8 cellular contexts compared by ENCODE assay signal in genomic region chr17:82216301-82217119, GRCh38. TPM values are rescaled to one million over a fixed set of nuclear protein-coding genes. Genes with fewer than 3 reads are reported as not detected.
DNase-seq lines count a peak whose midpoint lies in the region; ATAC-seq and TF ChIP-seq lines count a peak whose summit lies in the region.

No MANE protein-coding gene starts in this region.

- intact Hi-C loops in activated CD4-positive, alpha-beta T cell treated with anti-CD3 and anti-CD28 coated beads for 36 hours (cut with DNase I, micrococcal nuclease) = no loop called here
- intact Hi-C loops in prostate gland (cut with DNase I) = no loop called here
- intact Hi-C loops in OCI-LY7 (cut with micrococcal nuclease; ENCODE audit: unreplicated experiment) = no loop called here

- peak overlapping the region; percentile 58 for H3K27ac Mint-ChIP-seq in activated CD4-positive, alpha-beta T cell treated with anti-CD3 and anti-CD28 coated beads for 36 hours
- peak overlapping the region; percentile 75 for H3K27ac Mint-ChIP-seq in activated CD8-positive, alpha-beta memory T cell treated with anti-CD3 and anti-CD28 coated beads, Interleukin-2, amount 10 ng/mL, durations not matched to agents 7 days and 5 days

- H3K4me1 ChIP-seq in KMS-11 (ENCODE audit: low read depth, poor library complexity, severe bottlenecking) (peaks cover 42% of the 10 kb centered on the region), prostate gland (replicated peaks) (peaks cover 8% of the 10 kb centered on the region), OCI-LY7 (ENCODE audit: insufficient read depth, low read length, poor library complexity, severe bottlenecking) (peaks cover 13% of the 10 kb centered on the region)

- H3K4me2 ChIP-seq in KMS-11 (peak overlapping the region; percentile 27), OCI-LY7 (ENCODE audit: low read length) (no peak overlapping the region)

- H3K79me2 ChIP-seq in KMS-11 (ENCODE audit: insufficient read depth, low read depth) = 0 out of 2 replicates have a peak, but pooled peaks cover 6% of the 10 kb centered on the region
- no peaks in the 10 kb centered on the region for H3K79me2 ChIP-seq in OCI-LY7 (ENCODE audit: insufficient read depth, low read depth, low read length)

- H3K27me3 Mint-ChIP-seq in activated CD4-positive, alpha-beta T cell treated with anti-CD3 and anti-CD28 coated beads for 36 hours = no peaks in the 10 kb centered on the region
- H3K27me3 Mint-ChIP-seq in activated CD8-positive, alpha-beta memory T cell treated with anti-CD3 and anti-CD28 coated beads, Interleukin-2, amount 10 ng/mL, durations not matched to agents 7 days and 5 days = no peaks in the 10 kb centered on the region

- H2AFZ ChIP-seq in KMS-11 (ENCODE audit: low read depth) (peak overlapping the region; percentile 38), OCI-LY7 (ENCODE audit: low read length) (no peak overlapping the region)

- H3K36me3 ChIP-seq in KMS-11 (ENCODE audit: insufficient read depth) (no peaks in the 10 kb centered on the region), prostate gland (no peaks in the 10 kb centered on the region), OCI-LY7 (ENCODE audit: insufficient read depth, low read length) (no peaks in the 10 kb centered on the region)

- peak overlapping the region; percentile 33 for H3K27ac ChIP-seq in KMS-11
- H3K27ac ChIP-seq in prostate gland = peak overlapping the region; percentile 1 to 33
- no peak overlapping the region for H3K27ac ChIP-seq in OCI-LY7 (ENCODE audit: low read depth, low read length, poor library complexity, severe bottlenecking)

- peak overlapping the region; percentile 23 for H3K4me3 Mint-ChIP-seq in activated CD4-positive, alpha-beta T cell treated with anti-CD3 and anti-CD28 coated beads for 36 hours
- no peak overlapping the region for H3K4me3 Mint-ChIP-seq in activated CD8-positive, alpha-beta memory T cell treated with anti-CD3 and anti-CD28 coated beads, Interleukin-2, amount 10 ng/mL, durations not matched to agents 7 days and 5 days

- peak; percentile 71 for ATAC-seq in activated CD4-positive, alpha-beta T cell treated with anti-CD3 and anti-CD28 coated beads for 36 hours
- peak; percentile 37 for ATAC-seq in activated CD8-positive, alpha-beta memory T cell treated with anti-CD3 and anti-CD28 coated beads, Interleukin-2, amount 10 ng/mL, durations not matched to agents 7 days and 5 days
- ATAC-seq in HG02884 (IDR thresholded peaks at IDR 0.05; ENCODE audit: unreplicated experiment) = no peak

- peak overlapping the region; percentile 1; the same call in 1 of the 2 replicates for H3K9ac ChIP-seq in KMS-11

- 46% methylated on average over 15 of the region's 17 CpGs for WGBS in prostate gland

- TF ChIP-seq CTCF in KMS-11 (conservative IDR thresholded peaks at IDR 0.05; ENCODE audit: low read depth, low read length) (no peak), fibroblast of villous mesenchyme (IDR thresholded peaks at IDR 0.05; ENCODE audit: insufficient read depth, low read depth, low read length) (no peak), prostate gland (IDR thresholded peaks at IDR 0.05) (no peak), OCI-LY7 (conservative IDR thresholded peaks at IDR 0.05; ENCODE audit: low read length) (no peak)

- CTCF ChIA-PET in activated CD4-positive, alpha-beta T cell treated with anti-CD3 and anti-CD28 coated beads for 36 hours (lab: Charles Lee) = interaction anchor here (2.0 kb wide), 1 partner anchor 10 kb away, joined by 8 read pairs; no protein-coding TSS in a partner anchor
- CTCF ChIA-PET in activated CD8-positive, alpha-beta memory T cell treated with anti-CD3 and anti-CD28 coated beads, Interleukin-2, amount 10 ng/mL, durations not matched to agents 7 days and 5 days (lab: Charles Lee) = interaction anchor here (1.3 to 1.6 kb wide), 2 partner anchors 10 to 13 kb away, joined by 4 to 8 read pairs; partner anchors contain the start of gene SLC16A3
- CTCF ChIA-PET in OCI-LY7 (lab: Charles Lee; ENCODE audit: unreplicated experiment) = no interaction called here

- H3K9me3 Mint-ChIP-seq in activated CD4-positive, alpha-beta T cell treated with anti-CD3 and anti-CD28 coated beads for 36 hours (ENCODE audit: low read depth) = no peaks in the 10 kb centered on the region
- no peaks in the 10 kb centered on the region for H3K9me3 Mint-ChIP-seq in activated CD8-positive, alpha-beta memory T cell treated with anti-CD3 and anti-CD28 coated beads, Interleukin-2, amount 10 ng/mL, durations not matched to agents 7 days and 5 days (ENCODE audit: low read depth)

- H3K4me1 Mint-ChIP-seq in activated CD4-positive, alpha-beta T cell treated with anti-CD3 and anti-CD28 coated beads for 36 hours = peaks cover 32% of the 10 kb centered on the region
- peaks cover 44% of the 10 kb centered on the region for H3K4me1 Mint-ChIP-seq in activated CD8-positive, alpha-beta memory T cell treated with anti-CD3 and anti-CD28 coated beads, Interleukin-2, amount 10 ng/mL, durations not matched to agents 7 days and 5 days

- no peaks in the 10 kb centered on the region for H4K20me1 ChIP-seq in KMS-11 (ENCODE audit: insufficient read depth)
- no peaks in the 10 kb centered on the region for H4K20me1 ChIP-seq in OCI-LY7 (ENCODE audit: insufficient read depth, low read length)

- BruUV-seq in OCI-LY7 (replicated peaks; lab: Mats Ljungman, UMichigan) = no TSS peak

- no peaks in the 10 kb centered on the region for H3K9me3 ChIP-seq in prostate gland
- no peaks in the 10 kb centered on the region for H3K9me3 ChIP-seq in OCI-LY7 (ENCODE audit: low read length)

- H3K4me3 ChIP-seq in KMS-11 (IDR thresholded peaks at IDR 0.05; ENCODE audit: insufficient read depth, low read depth, low read length) (no peak overlapping the region), fibroblast of villous mesenchyme (ENCODE audit: low read depth, low read length) (no peak overlapping the region), prostate gland (no peak overlapping the region), OCI-LY7 (ENCODE audit: low read depth, low read length, poor library complexity, severe bottlenecking) (no peak overlapping the region)

- TF ChIP-seq POLR2A in prostate gland (IDR thresholded peaks at IDR 0.05) = peak; percentile 63

- POLR2A ChIA-PET in activated CD4-positive, alpha-beta T cell treated with anti-CD3 and anti-CD28 coated beads for 36 hours (lab: Charles Lee) = interaction anchor here (0.6 kb wide), 1 partner anchor 18 kb away, joined by 5 read pairs; no protein-coding TSS in a partner anchor
- POLR2A ChIA-PET in OCI-LY7 (lab: Charles Lee) = no interaction called here

- H3K27me3 ChIP-seq in KMS-11 (ENCODE audit: insufficient read depth, low read depth) = no peaks in the 10 kb centered on the region
- H3K27me3 ChIP-seq in prostate gland (replicated peaks; ENCODE audit: insufficient read depth) = no peaks in the 10 kb centered on the region

- no peaks in the 10 kb centered on the region for H3K36me3 Mint-ChIP-seq in activated CD4-positive, alpha-beta T cell treated with anti-CD3 and anti-CD28 coated beads for 36 hours (ENCODE audit: low read depth)
- no peaks in the 10 kb centered on the region for H3K36me3 Mint-ChIP-seq in activated CD8-positive, alpha-beta memory T cell treated with anti-CD3 and anti-CD28 coated beads, Interleukin-2, amount 10 ng/mL, durations not matched to agents 7 days and 5 days

- DNase-seq in activated CD4-positive, alpha-beta T cell treated with anti-CD3 and anti-CD28 coated beads for 36 hours = peak; percentile 79
- DNase-seq in activated CD4-positive, alpha-beta T cell treated with anti-CD3 and anti-CD28 coated beads for 1 hour = no peak
- DNase-seq in activated CD8-positive, alpha-beta memory T cell treated with anti-CD3 and anti-CD28 coated beads, Interleukin-2, amount 10 ng/mL, durations not matched to agents 7 days and 5 days = peak; percentile 74
- DNase-seq in fibroblast of villous mesenchyme (ENCODE audit: low read depth) (peak; percentile 81), prostate gland (ENCODE audit: low spot score) (peak; percentile 63), OCI-LY7 (ENCODE audit: low spot score) (no peak)

- H3K9me2 ChIP-seq in OCI-LY7 (ENCODE audit: insufficient read depth, low read length) = no peaks in the 10 kb centered on the region

RNA-seq across cellular contexts. Expression of gene CCDC57, which starts 3.9 kb away (rescaled TPM):
- total RNA-seq in activated CD4-positive, alpha-beta T cell treated with anti-CD3 and anti-CD28 coated beads for 36 hours = 10 to 100 TPM; 41.6 to 43.8 TPM
- total RNA-seq in activated CD8-positive, alpha-beta memory T cell treated with anti-CD3 and anti-CD28 coated beads, Interleukin-2, amount 10 ng/mL, durations not matched to agents 7 days and 5 days = 10 to 100 TPM; 70.2 to 73.9 TPM
- 19.9 and 20.6 TPM in 2 replicates for total RNA-seq in fibroblast of villous mesenchyme
- total RNA-seq in prostate gland = 10 to 100 TPM; 57.6 to 62.8 TPM
- total RNA-seq in OCI-LY7 (2014; rRNA removed; shearing (Covaris generic)) = 30.7 and 34.5 TPM in 2 replicates
- 56.1 and 58.7 TPM in 2 replicates for total RNA-seq in OCI-LY7 (2022)

RNA-seq across cellular contexts. Expression of gene SLC16A3, which starts 12.3 kb away (rescaled TPM):
- total RNA-seq in activated CD4-positive, alpha-beta T cell treated with anti-CD3 and anti-CD28 coated beads for 36 hours = 100 to 1,000 TPM in 1 of 2 experiments, 10 to 100 TPM in 1; 93.2 to 157 TPM
- 100 to 1,000 TPM; 119 to 148 TPM for total RNA-seq in activated CD8-positive, alpha-beta memory T cell treated with anti-CD3 and anti-CD28 coated beads, Interleukin-2, amount 10 ng/mL, durations not matched to agents 7 days and 5 days
- total RNA-seq in fibroblast of villous mesenchyme (131 and 174 TPM in 2 replicates), prostate gland (10 to 100 TPM in 1 of 2 donors, 1 to 10 TPM in 1; 5.0 to 69.2 TPM), OCI-LY7 (2022) (28.3 and 55.0 TPM in 2 replicates)
- 10.1 and 21.6 TPM in 2 replicates for total RNA-seq in OCI-LY7 (2014; rRNA removed; shearing (Covaris generic))

RNA-seq across cellular contexts. Expression of gene CSNK1D, which starts 57.0 kb away (rescaled TPM):
- total RNA-seq in activated CD4-positive, alpha-beta T cell treated with anti-CD3 and anti-CD28 coated beads for 36 hours = 100 to 1,000 TPM; 118 to 182 TPM
- total RNA-seq in activated CD8-positive, alpha-beta memory T cell treated with anti-CD3 and anti-CD28 coated beads, Interleukin-2, amount 10 ng/mL, durations not matched to agents 7 days and 5 days = 100 to 1,000 TPM; 120 to 139 TPM
- 49.3 and 57.0 TPM in 2 replicates for total RNA-seq in fibroblast of villous mesenchyme
- 100 to 1,000 TPM in 1 of 2 donors, 10 to 100 TPM in 1; 80.3 to 155 TPM for total RNA-seq in prostate gland
- total RNA-seq in OCI-LY7 (2014; rRNA removed; shearing (Covaris generic)) = 39.7 and 53.0 TPM in 2 replicates
- total RNA-seq in OCI-LY7 (2022) = 170 and 181 TPM in 2 replicates

Comparison
In these comparisons a context has a peak if more than half of its experiments do, and no peak if none do; other contexts are left out.
1. DNase-seq: peak in activated CD4-positive, alpha-beta T cell treated with anti-CD3 and anti-CD28 coated beads for 36 hours (single experiment), activated CD8-positive, alpha-beta memory T cell treated with anti-CD3 and anti-CD28 coated beads, Interleukin-2, amount 10 ng/mL, durations not matched to agents 7 days and 5 days (single experiment), fibroblast of villous mesenchyme (single experiment) and prostate gland (single experiment); none in activated CD4-positive, alpha-beta T cell treated with anti-CD3 and anti-CD28 coated beads for 1 hour (single experiment) and OCI-LY7 (single experiment).